ENCODE assay signal across 1 cellular context in the genomic region with DNA sequence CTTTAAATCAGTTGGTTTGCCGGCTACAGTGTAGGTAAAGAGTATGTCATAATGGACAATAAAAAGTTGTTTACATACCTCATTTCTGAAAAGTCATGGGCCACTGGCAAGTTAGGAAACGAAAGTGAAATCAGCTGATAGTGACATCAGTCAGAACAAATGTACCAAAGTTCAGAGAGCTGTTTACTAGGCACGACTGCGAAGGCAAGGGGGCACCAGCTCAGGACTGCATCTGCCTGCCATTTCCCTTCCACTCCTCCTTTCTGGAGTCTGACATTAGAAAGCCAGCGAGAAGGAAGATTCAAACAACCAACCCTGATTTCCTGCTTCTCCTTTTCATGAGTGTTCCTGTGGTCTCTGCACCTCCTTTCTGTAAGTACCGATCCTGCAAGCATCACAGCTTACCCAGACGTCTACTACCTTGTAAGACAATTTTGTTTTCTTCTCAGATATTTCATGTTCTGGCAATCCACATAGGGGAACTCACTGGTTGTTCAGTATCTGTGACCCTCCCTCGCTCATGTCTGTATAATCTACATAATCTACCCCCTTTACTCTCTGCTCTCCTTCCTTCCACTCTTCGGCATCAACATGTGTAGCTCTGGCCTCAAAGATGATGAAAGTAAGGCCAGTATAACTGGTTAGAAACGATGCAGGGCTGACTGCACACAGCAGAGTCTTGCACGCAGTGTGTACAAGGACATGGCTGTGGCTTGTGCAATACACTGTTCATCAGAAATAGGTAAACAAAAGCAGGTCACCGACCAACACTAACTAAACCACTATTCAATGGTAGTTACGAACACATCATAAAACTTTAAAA.
A peak's percentile ranks its signal among the peaks of the same experiment; 100 is the strongest.
TF ChIP-seq lines count a peak whose summit lies in the region.

A gene (plus strand): TSS at position 174 of the 823 bp plus-strand sequence. CDS start 16,370 bp downstream, outside the sequence.

TF ChIP-seq in HepG2, 621 proteins besides CTCF, POLR2A, EP300 and RAD21 (continued from another document and continues in another):
- TF ChIP-seq, protein P1, sequence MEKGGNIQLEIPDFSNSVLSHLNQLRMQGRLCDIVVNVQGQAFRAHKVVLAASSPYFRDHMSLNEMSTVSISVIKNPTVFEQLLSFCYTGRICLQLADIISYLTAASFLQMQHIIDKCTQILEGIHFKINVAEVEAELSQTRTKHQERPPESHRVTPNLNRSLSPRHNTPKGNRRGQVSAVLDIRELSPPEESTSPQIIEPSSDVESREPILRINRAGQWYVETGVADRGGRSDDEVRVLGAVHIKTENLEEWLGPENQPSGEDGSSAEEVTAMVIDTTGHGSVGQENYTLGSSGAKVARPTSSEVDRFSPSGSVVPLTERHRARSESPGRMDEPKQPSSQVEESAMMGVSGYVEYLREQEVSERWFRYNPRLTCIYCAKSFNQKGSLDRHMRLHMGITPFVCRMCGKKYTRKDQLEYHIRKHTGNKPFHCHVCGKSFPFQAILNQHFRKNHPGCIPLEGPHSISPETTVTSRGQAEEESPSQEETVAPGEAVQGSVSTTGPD (CRISPR knock-in tag; IDR thresholded peaks at IDR 0.05) = no peak
- TF ChIP-seq RFXANK (CRISPR knock-in tag; IDR thresholded peaks at IDR 0.05) = no peak
- 0 out of 2 replicates have a peak, but pooled peaks have one; percentile 19 for TF ChIP-seq FOXC1 (CRISPR knock-in tag; IDR thresholded peaks at IDR 0.05; ENCODE audit: borderline replicate concordance)
- TF ChIP-seq, protein P2, sequence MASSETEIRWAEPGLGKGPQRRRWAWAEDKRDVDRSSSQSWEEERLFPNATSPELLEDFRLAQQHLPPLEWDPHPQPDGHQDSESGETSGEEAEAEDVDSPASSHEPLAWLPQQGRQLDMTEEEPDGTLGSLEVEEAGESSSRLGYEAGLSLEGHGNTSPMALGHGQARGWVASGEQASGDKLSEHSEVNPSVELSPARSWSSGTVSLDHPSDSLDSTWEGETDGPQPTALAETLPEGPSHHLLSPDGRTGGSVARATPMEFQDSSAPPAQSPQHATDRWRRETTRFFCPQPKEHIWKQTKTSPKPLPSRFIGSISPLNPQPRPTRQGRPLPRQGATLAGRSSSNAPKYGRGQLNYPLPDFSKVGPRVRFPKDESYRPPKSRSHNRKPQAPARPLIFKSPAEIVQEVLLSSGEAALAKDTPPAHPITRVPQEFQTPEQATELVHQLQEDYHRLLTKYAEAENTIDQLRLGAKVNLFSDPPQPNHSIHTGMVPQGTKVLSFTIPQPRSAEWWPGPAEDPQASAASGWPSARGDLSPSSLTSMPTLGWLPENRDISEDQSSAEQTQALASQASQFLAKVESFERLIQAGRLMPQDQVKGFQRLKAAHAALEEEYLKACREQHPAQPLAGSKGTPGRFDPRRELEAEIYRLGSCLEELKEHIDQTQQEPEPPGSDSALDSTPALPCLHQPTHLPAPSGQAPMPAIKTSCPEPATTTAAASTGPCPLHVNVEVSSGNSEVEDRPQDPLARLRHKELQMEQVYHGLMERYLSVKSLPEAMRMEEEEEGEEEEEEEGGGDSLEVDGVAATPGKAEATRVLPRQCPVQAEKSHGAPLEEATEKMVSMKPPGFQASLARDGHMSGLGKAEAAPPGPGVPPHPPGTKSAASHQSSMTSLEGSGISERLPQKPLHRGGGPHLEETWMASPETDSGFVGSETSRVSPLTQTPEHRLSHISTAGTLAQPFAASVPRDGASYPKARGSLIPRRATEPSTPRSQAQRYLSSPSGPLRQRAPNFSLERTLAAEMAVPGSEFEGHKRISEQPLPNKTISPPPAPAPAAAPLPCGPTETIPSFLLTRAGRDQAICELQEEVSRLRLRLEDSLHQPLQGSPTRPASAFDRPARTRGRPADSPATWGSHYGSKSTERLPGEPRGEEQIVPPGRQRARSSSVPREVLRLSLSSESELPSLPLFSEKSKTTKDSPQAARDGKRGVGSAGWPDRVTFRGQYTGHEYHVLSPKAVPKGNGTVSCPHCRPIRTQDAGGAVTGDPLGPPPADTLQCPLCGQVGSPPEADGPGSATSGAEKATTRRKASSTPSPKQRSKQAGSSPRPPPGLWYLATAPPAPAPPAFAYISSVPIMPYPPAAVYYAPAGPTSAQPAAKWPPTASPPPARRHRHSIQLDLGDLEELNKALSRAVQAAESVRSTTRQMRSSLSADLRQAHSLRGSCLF (CRISPR knock-in tag; IDR thresholded peaks at IDR 0.05; ENCODE audit: borderline replicate concordance) = no peak
- TF ChIP-seq, protein P3, sequence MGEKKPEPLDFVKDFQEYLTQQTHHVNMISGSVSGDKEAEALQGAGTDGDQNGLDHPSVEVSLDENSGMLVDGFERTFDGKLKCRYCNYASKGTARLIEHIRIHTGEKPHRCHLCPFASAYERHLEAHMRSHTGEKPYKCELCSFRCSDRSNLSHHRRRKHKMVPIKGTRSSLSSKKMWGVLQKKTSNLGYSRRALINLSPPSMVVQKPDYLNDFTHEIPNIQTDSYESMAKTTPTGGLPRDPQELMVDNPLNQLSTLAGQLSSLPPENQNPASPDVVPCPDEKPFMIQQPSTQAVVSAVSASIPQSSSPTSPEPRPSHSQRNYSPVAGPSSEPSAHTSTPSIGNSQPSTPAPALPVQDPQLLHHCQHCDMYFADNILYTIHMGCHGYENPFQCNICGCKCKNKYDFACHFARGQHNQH (CRISPR knock-in tag; IDR thresholded peaks at IDR 0.05) = peak; percentile 61
- peak; percentile 49; the same call in 1 of the 2 replicates for TF ChIP-seq ZFX (CRISPR knock-in tag; IDR thresholded peaks at IDR 0.05; ENCODE audit: low read depth)
- TF ChIP-seq ZNF552 (CRISPR knock-in tag; IDR thresholded peaks at IDR 0.05; ENCODE audit: borderline replicate concordance) = no peak
- TF ChIP-seq RXRA (CRISPR knock-in tag; IDR thresholded peaks at IDR 0.05) = no peak; the same call in 1 of the 2 replicates
- TF ChIP-seq, protein P4, sequence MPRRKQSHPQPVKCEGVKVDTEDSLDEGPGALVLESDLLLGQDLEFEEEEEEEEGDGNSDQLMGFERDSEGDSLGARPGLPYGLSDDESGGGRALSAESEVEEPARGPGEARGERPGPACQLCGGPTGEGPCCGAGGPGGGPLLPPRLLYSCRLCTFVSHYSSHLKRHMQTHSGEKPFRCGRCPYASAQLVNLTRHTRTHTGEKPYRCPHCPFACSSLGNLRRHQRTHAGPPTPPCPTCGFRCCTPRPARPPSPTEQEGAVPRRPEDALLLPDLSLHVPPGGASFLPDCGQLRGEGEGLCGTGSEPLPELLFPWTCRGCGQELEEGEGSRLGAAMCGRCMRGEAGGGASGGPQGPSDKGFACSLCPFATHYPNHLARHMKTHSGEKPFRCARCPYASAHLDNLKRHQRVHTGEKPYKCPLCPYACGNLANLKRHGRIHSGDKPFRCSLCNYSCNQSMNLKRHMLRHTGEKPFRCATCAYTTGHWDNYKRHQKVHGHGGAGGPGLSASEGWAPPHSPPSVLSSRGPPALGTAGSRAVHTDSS (CRISPR knock-in tag; conservative IDR thresholded peaks at IDR 0.05) = no peak
- TF ChIP-seq ZNF616 (CRISPR knock-in tag; IDR thresholded peaks at IDR 0.05; ENCODE audit: low read depth) = 0 out of 2 replicates have a peak, but pooled peaks have one; percentile 16
- peak; percentile 77; the same call in 1 of the 2 replicates for TF ChIP-seq ERF (CRISPR knock-in tag; IDR thresholded peaks at IDR 0.05)
- TF ChIP-seq MATR3 (CRISPR knock-in tag; IDR thresholded peaks at IDR 0.05) = no peak
- TF ChIP-seq, protein P5, sequence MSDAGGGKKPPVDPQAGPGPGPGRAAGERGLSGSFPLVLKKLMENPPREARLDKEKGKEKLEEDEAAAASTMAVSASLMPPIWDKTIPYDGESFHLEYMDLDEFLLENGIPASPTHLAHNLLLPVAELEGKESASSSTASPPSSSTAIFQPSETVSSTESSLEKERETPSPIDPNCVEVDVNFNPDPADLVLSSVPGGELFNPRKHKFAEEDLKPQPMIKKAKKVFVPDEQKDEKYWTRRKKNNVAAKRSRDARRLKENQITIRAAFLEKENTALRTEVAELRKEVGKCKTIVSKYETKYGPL (CRISPR knock-in tag; IDR thresholded peaks at IDR 0.05) = no peak
- TF ChIP-seq ZFAT (CRISPR knock-in tag; conservative IDR thresholded peaks at IDR 0.05) = no peak
- peak; percentile 46; the same call in 1 of the 2 replicates for TF ChIP-seq ZFY (CRISPR knock-in tag; IDR thresholded peaks at IDR 0.05)
- TF ChIP-seq, protein P6, sequence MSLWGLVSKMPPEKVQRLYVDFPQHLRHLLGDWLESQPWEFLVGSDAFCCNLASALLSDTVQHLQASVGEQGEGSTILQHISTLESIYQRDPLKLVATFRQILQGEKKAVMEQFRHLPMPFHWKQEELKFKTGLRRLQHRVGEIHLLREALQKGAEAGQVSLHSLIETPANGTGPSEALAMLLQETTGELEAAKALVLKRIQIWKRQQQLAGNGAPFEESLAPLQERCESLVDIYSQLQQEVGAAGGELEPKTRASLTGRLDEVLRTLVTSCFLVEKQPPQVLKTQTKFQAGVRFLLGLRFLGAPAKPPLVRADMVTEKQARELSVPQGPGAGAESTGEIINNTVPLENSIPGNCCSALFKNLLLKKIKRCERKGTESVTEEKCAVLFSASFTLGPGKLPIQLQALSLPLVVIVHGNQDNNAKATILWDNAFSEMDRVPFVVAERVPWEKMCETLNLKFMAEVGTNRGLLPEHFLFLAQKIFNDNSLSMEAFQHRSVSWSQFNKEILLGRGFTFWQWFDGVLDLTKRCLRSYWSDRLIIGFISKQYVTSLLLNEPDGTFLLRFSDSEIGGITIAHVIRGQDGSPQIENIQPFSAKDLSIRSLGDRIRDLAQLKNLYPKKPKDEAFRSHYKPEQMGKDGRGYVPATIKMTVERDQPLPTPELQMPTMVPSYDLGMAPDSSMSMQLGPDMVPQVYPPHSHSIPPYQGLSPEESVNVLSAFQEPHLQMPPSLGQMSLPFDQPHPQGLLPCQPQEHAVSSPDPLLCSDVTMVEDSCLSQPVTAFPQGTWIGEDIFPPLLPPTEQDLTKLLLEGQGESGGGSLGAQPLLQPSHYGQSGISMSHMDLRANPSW (CRISPR knock-in tag; IDR thresholded peaks at IDR 0.05; ENCODE audit: borderline replicate concordance) = no peak; the same call in 1 of the 2 replicates
- TF ChIP-seq, protein P7, sequence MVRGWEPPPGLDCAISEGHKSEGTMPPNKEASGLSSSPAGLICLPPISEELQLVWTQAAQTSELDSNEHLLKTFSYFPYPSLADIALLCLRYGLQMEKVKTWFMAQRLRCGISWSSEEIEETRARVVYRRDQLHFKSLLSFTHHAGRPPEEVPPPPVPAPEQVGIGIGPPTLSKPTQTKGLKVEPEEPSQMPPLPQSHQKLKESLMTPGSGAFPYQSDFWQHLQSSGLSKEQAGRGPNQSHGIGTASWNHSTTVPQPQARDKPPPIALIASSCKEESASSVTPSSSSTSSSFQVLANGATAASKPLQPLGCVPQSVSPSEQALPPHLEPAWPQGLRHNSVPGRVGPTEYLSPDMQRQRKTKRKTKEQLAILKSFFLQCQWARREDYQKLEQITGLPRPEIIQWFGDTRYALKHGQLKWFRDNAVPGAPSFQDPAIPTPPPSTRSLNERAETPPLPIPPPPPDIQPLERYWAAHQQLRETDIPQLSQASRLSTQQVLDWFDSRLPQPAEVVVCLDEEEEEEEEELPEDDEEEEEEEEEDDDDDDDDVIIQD (CRISPR knock-in tag; IDR thresholded peaks at IDR 0.05; ENCODE audit: low read depth) = peak; percentile 81
- TF ChIP-seq CCDC6 (CRISPR knock-in tag; IDR thresholded peaks at IDR 0.05) = peak; percentile 76
- no peak for TF ChIP-seq LCORL (IDR thresholded peaks at IDR 0.05)
- peak; percentile 54; the same call in 1 of the 2 replicates for TF ChIP-seq LCORL (CRISPR knock-in tag; IDR thresholded peaks at IDR 0.05)
- TF ChIP-seq, protein P8, sequence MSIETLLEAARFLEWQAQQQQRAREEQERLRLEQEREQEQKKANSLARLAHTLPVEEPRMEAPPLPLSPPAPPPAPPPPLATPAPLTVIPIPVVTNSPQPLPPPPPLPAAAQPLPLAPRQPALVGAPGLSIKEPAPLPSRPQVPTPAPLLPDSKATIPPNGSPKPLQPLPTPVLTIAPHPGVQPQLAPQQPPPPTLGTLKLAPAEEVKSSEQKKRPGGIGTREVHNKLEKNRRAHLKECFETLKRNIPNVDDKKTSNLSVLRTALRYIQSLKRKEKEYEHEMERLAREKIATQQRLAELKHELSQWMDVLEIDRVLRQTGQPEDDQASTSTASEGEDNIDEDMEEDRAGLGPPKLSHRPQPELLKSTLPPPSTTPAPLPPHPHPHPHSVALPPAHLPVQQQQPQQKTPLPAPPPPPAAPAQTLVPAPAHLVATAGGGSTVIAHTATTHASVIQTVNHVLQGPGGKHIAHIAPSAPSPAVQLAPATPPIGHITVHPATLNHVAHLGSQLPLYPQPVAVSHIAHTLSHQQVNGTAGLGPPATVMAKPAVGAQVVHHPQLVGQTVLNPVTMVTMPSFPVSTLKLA (IDR thresholded peaks at IDR 0.05) = peak; percentile 74
- peak; percentile 76 for TF ChIP-seq SALL1 (CRISPR knock-in tag; IDR thresholded peaks at IDR 0.05)
- peak; percentile 74 for TF ChIP-seq TBX2 (CRISPR knock-in tag; IDR thresholded peaks at IDR 0.05; ENCODE audit: borderline replicate concordance)
- peak; percentile 79 for TF ChIP-seq ZNF607 (CRISPR knock-in tag; IDR thresholded peaks at IDR 0.05; ENCODE audit: borderline replicate concordance)
- TF ChIP-seq ZBTB38 (CRISPR knock-in tag; IDR thresholded peaks at IDR 0.05) = peak; percentile 58
- 0 out of 2 replicates have a peak, but pooled peaks have one; percentile 21 for TF ChIP-seq TSC22D2 (CRISPR knock-in tag; IDR thresholded peaks at IDR 0.05; ENCODE audit: borderline replicate concordance)
- no peak for TF ChIP-seq ZNF615 (CRISPR knock-in tag; IDR thresholded peaks at IDR 0.05; ENCODE audit: borderline replicate concordance)
- 0 out of 2 replicates have a peak, but pooled peaks have one; percentile 46 for TF ChIP-seq EEA1 (CRISPR knock-in tag; IDR thresholded peaks at IDR 0.05; ENCODE audit: borderline replicate concordance)
- TF ChIP-seq NONO (IDR thresholded peaks at IDR 0.05) = no peak
- TF ChIP-seq NONO (CRISPR knock-in tag; conservative IDR thresholded peaks at IDR 0.05) = no peak
- TF ChIP-seq ESRRA (CRISPR knock-in tag; IDR thresholded peaks at IDR 0.05; ENCODE audit: low read depth) = 0 out of 2 replicates have a peak, but pooled peaks have one; percentile 23
- TF ChIP-seq ZNF850 (CRISPR knock-in tag; conservative IDR thresholded peaks at IDR 0.05) = no peak
- no peak for TF ChIP-seq ZNF431 (CRISPR knock-in tag; IDR thresholded peaks at IDR 0.05; ENCODE audit: borderline replicate concordance, low read depth)
